In the genomic region with DNA sequence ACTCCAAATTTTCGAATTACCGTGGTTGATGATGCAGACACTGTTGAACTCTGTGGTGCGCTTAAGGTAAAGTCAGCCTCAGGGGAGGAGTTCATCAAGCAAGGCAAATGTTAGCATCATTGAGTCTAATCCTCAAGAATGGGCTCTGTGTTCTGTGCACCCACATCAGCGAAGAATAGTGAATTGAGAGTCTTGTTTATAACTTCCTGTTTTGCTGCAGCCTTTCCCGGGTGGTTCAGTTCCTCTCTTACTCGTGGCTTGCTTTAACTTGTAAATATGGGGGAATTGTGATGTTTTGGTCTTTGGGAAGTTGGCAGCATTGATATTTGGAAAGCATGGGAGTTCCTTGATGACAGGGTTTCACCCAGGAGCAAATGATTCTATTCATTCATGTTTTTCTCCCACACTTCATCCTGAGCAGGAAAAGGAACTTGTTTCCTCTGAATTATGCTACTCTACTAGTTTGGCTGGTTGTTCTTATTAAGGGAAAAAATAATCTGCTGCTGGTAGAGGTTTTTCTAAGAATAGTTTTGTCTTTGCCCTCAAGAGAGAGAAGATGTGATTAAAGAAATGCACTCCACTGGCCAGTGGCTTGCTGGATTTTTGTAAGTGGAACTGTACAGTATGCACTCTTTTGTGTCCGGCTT, we compare ENCODE assay signal across 10 cellular contexts. TPM values are rescaled to one million over a fixed set of nuclear protein-coding genes. Genes with fewer than 3 reads are reported as not detected.
A peak's percentile ranks its signal among the peaks of the same experiment; 100 is the strongest.
DNase-seq lines count a peak whose midpoint lies in the region; ATAC-seq and TF ChIP-seq lines count a peak whose summit lies in the region.
"Had no signal": no experiment of that assay in that cellular context is flagged by ENCODE, and none has a peak within 500 bp of the region (broad histone marks: within the 10 kb centered on the region; RNA-seq: fewer than 3 reads in every experiment).

No MANE protein-coding gene starts in this region.

- TF ChIP-seq CTCF in dorsolateral prefrontal cortex (IDR thresholded peaks at IDR 0.05 in 54 of 56, conservative IDR thresholded peaks at IDR 0.05 in 2 of 56; ENCODE audit: low read depth in 1 of 56, partially characterized antibody in 56 of 56) (peak in 9 of 56 donors; percentile 3 to 36 (median 22)), progenitor cell of endocrine pancreas (IDR thresholded peaks at IDR 0.05; ENCODE audit: unreplicated experiment) (no peak)

- H3K4me1 Mint-ChIP-seq in progenitor cell of endocrine pancreas (ENCODE audit: low read depth): peaks cover 14% of the 10 kb centered on the region

- H3K4me3 ChIP-seq in dorsolateral prefrontal cortex: peak overlapping the region in 22 of 59 donors; percentile 0 to 49 (median 12)

- no peaks in the 10 kb centered on the region for H3K9me3 Mint-ChIP-seq in progenitor cell of endocrine pancreas (ENCODE audit: low read depth)

- ATAC-seq in GM21529 (IDR thresholded peaks at IDR 0.05; ENCODE audit: unreplicated experiment): peak; percentile 51
- no peak for ATAC-seq in HG03097 (IDR thresholded peaks at IDR 0.05; ENCODE audit: low FRiP score, unreplicated experiment)

- peak overlapping the region in 42 of 59 donors; percentile 2 to 77 (median 51) for H3K27ac ChIP-seq in dorsolateral prefrontal cortex

- peaks cover 7% of the 10 kb centered on the region for H3K36me3 Mint-ChIP-seq in progenitor cell of endocrine pancreas (ENCODE audit: insufficient read depth)

- DNase-seq in NOMO-1 (lab: John Stamatoyannopoulos, UW; ENCODE audit: unreplicated experiment in 2 of 2) (peak; percentile 63 to 75), dorsolateral prefrontal cortex (peak in 1 of 10 donors; percentile 27), progenitor cell of endocrine pancreas (ENCODE audit: low spot score, unreplicated experiment) (no peak), cerebellar nuclear complex (lab: John Stamatoyannopoulos, UW) (no peak)
- no peak for DNase-seq in NK-92 treated with Interleukin-12 subunit alpha and Interleukin-12 subunit beta, amount 100 ng/mL, for 24 hours (lab: John Stamatoyannopoulos, UW)
- DNase-seq: activated T-cell treated with anti-CD3 and anti-CD28 coated beads, Interleukin-2, amount 50 U/mL, for 1 hour; COR-L47; NCI-H526 had no signal

- no peak overlapping the region for H3K4me3 Mint-ChIP-seq in progenitor cell of endocrine pancreas (ENCODE audit: low read depth)

- H3K27ac Mint-ChIP-seq in progenitor cell of endocrine pancreas: peak overlapping the region; percentile 12

- peaks cover 5% of the 10 kb centered on the region for H3K27me3 Mint-ChIP-seq in progenitor cell of endocrine pancreas

- intact Hi-C loops in dorsolateral prefrontal cortex (cut with DNase I): no loop called here

- H3K27me3 ChIP-seq in dorsolateral prefrontal cortex: no peaks in the 10 kb centered on the region

RNA-seq across cellular contexts. Expression of gene GPD1L, which starts 40.4 kb away (rescaled TPM):
- total RNA-seq in dorsolateral prefrontal cortex (10 to 100 TPM; 32.5 to 90.3 (median 61.9) TPM), progenitor cell of endocrine pancreas (13.0 and 13.8 TPM in 2 replicates)

Comparison
In these comparisons a context has a peak if more than half of its experiments do, and no peak if none do; other contexts are left out.
1. DNase-seq: peak in NOMO-1 (2 of 2); none in progenitor cell of endocrine pancreas (single experiment), NK-92 treated with Interleukin-12 subunit alpha and Interleukin-12 subunit beta, amount 100 ng/mL, for 24 hours (single experiment) and cerebellar nuclear complex (0 of 2).